ENCODE assay signal across 1 cellular context in the genomic region with DNA sequence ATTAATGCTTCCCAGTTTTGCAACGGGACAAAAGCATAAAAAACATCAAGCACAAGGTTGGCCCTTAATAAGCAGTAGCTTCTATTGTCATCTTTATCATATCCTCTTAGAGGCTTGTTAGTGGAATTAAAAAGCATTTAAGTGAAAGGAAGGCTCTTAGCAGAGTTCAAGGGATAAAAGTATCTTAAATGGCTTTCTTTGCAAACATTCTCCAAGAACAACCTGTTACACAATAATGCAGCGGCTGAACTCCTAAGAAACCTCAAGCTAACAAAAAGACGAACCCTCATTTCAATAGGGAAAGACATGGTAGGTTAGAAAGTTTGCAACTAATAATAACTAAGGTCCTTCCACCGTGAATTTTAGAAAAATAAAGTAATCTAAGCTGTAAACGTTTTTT.
TF ChIP-seq lines count a peak whose summit lies in the region.

No MANE protein-coding gene starts in this region.

TF ChIP-seq in GM23338, 12 proteins besides CTCF, POLR2A, EP300 and RAD21 (continued from another document):
- TF ChIP-seq, protein P1, sequence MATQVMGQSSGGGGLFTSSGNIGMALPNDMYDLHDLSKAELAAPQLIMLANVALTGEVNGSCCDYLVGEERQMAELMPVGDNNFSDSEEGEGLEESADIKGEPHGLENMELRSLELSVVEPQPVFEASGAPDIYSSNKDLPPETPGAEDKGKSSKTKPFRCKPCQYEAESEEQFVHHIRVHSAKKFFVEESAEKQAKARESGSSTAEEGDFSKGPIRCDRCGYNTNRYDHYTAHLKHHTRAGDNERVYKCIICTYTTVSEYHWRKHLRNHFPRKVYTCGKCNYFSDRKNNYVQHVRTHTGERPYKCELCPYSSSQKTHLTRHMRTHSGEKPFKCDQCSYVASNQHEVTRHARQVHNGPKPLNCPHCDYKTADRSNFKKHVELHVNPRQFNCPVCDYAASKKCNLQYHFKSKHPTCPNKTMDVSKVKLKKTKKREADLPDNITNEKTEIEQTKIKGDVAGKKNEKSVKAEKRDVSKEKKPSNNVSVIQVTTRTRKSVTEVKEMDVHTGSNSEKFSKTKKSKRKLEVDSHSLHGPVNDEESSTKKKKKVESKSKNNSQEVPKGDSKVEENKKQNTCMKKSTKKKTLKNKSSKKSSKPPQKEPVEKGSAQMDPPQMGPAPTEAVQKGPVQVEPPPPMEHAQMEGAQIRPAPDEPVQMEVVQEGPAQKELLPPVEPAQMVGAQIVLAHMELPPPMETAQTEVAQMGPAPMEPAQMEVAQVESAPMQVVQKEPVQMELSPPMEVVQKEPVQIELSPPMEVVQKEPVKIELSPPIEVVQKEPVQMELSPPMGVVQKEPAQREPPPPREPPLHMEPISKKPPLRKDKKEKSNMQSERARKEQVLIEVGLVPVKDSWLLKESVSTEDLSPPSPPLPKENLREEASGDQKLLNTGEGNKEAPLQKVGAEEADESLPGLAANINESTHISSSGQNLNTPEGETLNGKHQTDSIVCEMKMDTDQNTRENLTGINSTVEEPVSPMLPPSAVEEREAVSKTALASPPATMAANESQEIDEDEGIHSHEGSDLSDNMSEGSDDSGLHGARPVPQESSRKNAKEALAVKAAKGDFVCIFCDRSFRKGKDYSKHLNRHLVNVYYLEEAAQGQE (IDR thresholded peaks at IDR 0.05; ENCODE audit: unreplicated experiment): no peak
- TF ChIP-seq, protein P2, sequence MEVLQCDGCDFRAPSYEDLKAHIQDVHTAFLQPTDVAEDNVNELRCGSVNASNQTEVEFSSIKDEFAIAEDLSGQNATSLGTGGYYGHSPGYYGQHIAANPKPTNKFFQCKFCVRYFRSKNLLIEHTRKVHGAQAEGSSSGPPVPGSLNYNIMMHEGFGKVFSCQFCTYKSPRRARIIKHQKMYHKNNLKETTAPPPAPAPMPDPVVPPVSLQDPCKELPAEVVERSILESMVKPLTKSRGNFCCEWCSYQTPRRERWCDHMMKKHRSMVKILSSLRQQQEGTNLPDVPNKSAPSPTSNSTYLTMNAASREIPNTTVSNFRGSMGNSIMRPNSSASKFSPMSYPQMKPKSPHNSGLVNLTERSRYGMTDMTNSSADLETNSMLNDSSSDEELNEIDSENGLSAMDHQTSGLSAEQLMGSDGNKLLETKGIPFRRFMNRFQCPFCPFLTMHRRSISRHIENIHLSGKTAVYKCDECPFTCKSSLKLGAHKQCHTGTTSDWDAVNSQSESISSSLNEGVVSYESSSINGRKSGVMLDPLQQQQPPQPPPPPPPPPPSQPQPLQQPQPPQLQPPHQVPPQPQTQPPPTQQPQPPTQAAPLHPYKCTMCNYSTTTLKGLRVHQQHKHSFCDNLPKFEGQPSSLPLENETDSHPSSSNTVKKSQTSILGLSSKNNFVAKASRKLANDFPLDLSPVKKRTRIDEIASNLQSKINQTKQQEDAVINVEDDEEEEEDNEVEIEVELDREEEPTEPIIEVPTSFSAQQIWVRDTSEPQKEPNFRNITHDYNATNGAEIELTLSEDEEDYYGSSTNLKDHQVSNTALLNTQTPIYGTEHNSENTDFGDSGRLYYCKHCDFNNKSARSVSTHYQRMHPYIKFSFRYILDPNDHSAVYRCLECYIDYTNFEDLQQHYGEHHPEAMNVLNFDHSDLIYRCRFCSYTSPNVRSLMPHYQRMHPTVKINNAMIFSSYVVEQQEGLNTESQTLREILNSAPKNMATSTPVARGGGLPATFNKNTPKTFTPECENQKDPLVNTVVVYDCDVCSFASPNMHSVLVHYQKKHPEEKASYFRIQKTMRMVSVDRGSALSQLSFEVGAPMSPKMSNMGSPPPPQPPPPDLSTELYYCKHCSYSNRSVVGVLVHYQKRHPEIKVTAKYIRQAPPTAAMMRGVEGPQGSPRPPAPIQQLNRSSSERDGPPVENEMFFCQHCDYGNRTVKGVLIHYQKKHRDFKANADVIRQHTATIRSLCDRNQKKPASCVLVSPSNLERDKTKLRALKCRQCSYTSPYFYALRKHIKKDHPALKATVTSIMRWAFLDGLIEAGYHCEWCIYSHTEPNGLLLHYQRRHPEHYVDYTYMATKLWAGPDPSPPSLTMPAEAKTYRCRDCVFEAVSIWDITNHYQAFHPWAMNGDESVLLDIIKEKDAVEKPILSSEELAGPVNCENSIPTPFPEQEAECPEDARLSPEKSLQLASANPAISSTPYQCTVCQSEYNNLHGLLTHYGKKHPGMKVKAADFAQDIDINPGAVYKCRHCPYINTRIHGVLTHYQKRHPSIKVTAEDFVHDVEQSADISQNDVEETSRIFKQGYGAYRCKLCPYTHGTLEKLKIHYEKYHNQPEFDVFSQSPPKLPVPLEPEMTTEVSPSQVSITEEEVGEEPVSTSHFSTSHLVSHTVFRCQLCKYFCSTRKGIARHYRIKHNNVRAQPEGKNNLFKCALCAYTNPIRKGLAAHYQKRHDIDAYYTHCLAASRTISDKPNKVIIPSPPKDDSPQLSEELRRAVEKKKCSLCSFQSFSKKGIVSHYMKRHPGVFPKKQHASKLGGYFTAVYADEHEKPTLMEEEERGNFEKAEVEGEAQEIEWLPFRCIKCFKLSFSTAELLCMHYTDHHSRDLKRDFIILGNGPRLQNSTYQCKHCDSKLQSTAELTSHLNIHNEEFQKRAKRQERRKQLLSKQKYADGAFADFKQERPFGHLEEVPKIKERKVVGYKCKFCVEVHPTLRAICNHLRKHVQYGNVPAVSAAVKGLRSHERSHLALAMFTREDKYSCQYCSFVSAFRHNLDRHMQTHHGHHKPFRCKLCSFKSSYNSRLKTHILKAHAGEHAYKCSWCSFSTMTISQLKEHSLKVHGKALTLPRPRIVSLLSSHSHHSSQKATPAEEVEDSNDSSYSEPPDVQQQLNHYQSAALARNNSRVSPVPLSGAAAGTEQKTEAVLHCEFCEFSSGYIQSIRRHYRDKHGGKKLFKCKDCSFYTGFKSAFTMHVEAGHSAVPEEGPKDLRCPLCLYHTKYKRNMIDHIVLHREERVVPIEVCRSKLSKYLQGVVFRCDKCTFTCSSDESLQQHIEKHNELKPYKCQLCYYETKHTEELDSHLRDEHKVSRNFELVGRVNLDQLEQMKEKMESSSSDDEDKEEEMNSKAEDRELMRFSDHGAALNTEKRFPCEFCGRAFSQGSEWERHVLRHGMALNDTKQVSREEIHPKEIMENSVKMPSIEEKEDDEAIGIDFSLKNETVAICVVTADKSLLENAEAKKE (CRISPR knock-in tag; IDR thresholded peaks at IDR 0.05): no peak
- no peak for TF ChIP-seq ZNF331 (CRISPR knock-in tag; IDR thresholded peaks at IDR 0.05; ENCODE audit: low read depth)
